1 cellular context compared by ENCODE assay signal in genomic region chr14:74619672-74620131, GRCh38.
A peak's percentile ranks its signal among the peaks of the same experiment; 100 is the strongest.
TF ChIP-seq lines count a peak whose summit lies in the region.

No MANE protein-coding gene starts in this region.

TF ChIP-seq in HepG2, 621 proteins besides CTCF, POLR2A, EP300 and RAD21 (continued from another document):
- TF ChIP-seq ZNF687 (CRISPR knock-in tag; IDR thresholded peaks at IDR 0.05) = peak; percentile 58
- no peak for TF ChIP-seq STAT6 (CRISPR knock-in tag; IDR thresholded peaks at IDR 0.05; ENCODE audit: borderline replicate concordance)
TF ChIP-seq in HepG2: peak in this region for 37.
